1 cellular context compared by ENCODE assay signal in genomic region chr5:78610163-78610583, GRCh38.
TF ChIP-seq lines count a peak whose summit lies in the region.

No MANE protein-coding gene starts in this region.

TF ChIP-seq in SK-N-SH treated with all-trans-retinoic acid at 6 μM for 48 hours, 23 proteins besides CTCF, POLR2A, EP300 and RAD21 (continued from another document):
- TF ChIP-seq SNAI2 (CRISPR knock-in tag; IDR thresholded peaks at IDR 0.05) (0 out of 2 replicates have a peak, but pooled peaks have one; percentile 14), ZC3H10 (CRISPR knock-in tag; IDR thresholded peaks at IDR 0.05) (0 out of 2 replicates have a peak, but pooled peaks have one; percentile 48), TCF4 (CRISPR knock-in tag; IDR thresholded peaks at IDR 0.05; ENCODE audit: borderline replicate concordance) (no peak), ZFP3 (CRISPR knock-in tag; IDR thresholded peaks at IDR 0.05) (peak; percentile 59; the same call in 1 of the 2 replicates), ISL1 (CRISPR knock-in tag; IDR thresholded peaks at IDR 0.05) (peak; percentile 32; the same call in 1 of the 2 replicates), RARB (CRISPR knock-in tag; IDR thresholded peaks at IDR 0.05) (peak; percentile 52; the same call in 1 of the 2 replicates), ESRRG (CRISPR knock-in tag; IDR thresholded peaks at IDR 0.05) (no peak), BACH2 (CRISPR knock-in tag; IDR thresholded peaks at IDR 0.05; ENCODE audit: borderline replicate concordance) (no peak), OSR1 (CRISPR knock-in tag; IDR thresholded peaks at IDR 0.05) (no peak), PATZ1 (CRISPR knock-in tag; IDR thresholded peaks at IDR 0.05; ENCODE audit: borderline replicate concordance) (peak; percentile 66; the same call in 1 of the 2 replicates), GLIS3 (CRISPR knock-in tag; IDR thresholded peaks at IDR 0.05) (no peak)
